Comparison of ENCODE assay signal across 16 cellular contexts in the genomic region with DNA sequence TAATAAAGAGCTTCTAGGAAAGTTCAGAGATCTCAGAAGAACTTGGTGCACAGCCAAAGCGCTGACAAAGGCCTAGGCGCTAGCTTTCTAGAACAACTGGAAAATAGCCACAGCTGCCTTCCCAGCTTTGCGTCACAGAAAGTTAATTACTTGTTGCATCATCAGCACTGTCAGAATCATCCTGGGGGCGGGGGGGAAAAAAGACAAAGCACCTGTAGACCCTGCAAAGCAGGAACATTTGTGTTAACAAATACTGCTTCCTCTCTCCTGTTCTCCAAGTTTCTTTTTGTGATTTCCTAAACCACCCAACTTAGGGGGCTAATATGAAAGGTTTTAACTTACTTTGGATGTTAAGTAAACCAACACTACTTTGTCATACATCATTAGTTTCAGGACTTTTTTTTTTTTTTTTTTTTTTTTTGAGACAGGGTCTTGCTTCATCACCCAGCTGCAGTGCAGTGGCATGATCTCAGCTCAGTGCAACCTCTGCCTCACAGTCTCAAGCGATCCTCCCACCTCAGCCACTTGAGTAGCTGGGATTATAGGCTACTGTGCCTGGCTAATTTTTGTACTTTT. TPM values are rescaled to one million over a fixed set of nuclear protein-coding genes. Genes with fewer than 3 reads are reported as not detected.
A peak's percentile ranks its signal among the peaks of the same experiment; 100 is the strongest.
DNase-seq lines count a peak whose midpoint lies in the region; ATAC-seq and TF ChIP-seq lines count a peak whose summit lies in the region.
"Had no signal": no experiment of that assay in that cellular context is flagged by ENCODE, and none has a peak within 500 bp of the region (broad histone marks: within the 10 kb centered on the region; RNA-seq: fewer than 3 reads in every experiment).

No MANE protein-coding gene starts in this region.

- 40 to 80% methylated on average over 1 to 4 of the region's 5 CpGs for WGBS in endodermal cell (ENCODE audit: insufficient coverage in 1 of 2, insufficient read length in 1 of 2), 2 experiments

- no peak overlapping the region for H3K4me3 Mint-ChIP-seq in endodermal cell
- H3K4me3 Mint-ChIP-seq: activated naive CD4-positive, alpha-beta T cell treated with anti-CD3 and anti-CD28 coated beads, Interleukin-2, amount 10 ng/mL, durations not matched to agents 7 days and 5 days had no signal

- no peaks in the 10 kb centered on the region for H3K27me3 Mint-ChIP-seq in endodermal cell (ENCODE audit: insufficient read depth)
- H3K27me3 Mint-ChIP-seq: activated naive CD4-positive, alpha-beta T cell treated with anti-CD3 and anti-CD28 coated beads, Interleukin-2, amount 10 ng/mL, durations not matched to agents 7 days and 5 days had no signal

- H3K36me3 Mint-ChIP-seq in endodermal cell (ENCODE audit: low read depth) = peaks cover 10% of the 10 kb centered on the region
- H3K36me3 Mint-ChIP-seq: activated naive CD4-positive, alpha-beta T cell treated with anti-CD3 and anti-CD28 coated beads, Interleukin-2, amount 10 ng/mL, durations not matched to agents 7 days and 5 days had no signal

- H3K4me1 Mint-ChIP-seq in endodermal cell = peaks cover 1% of the 10 kb centered on the region

- no peak for TF ChIP-seq CTCF in endodermal cell (conservative IDR thresholded peaks at IDR 0.05)

- no peak for ATAC-seq in left ventricle myocardium superior
- ATAC-seq in Right ventricle myocardium superior (ENCODE audit: poor library complexity) = no peak
- ATAC-seq: esophagus mucosa had no signal

- peak overlapping the region; percentile 68 for H3K27ac Mint-ChIP-seq in endodermal cell
- H3K27ac Mint-ChIP-seq: activated naive CD4-positive, alpha-beta T cell treated with anti-CD3 and anti-CD28 coated beads, Interleukin-2, amount 10 ng/mL, durations not matched to agents 7 days and 5 days had no signal

- no peak overlapping the region for H3K27ac ChIP-seq in endodermal cell (ENCODE audit: low read depth, low read length)
- H3K27ac ChIP-seq: prostate gland, upper lobe of left lung had no signal

- H3K4me3 ChIP-seq in endodermal cell (ENCODE audit: low read length) = no peak overlapping the region
- H3K4me3 ChIP-seq: prostate gland, upper lobe of left lung had no signal

- no peaks in the 10 kb centered on the region for H3K9me3 ChIP-seq in endodermal cell (ENCODE audit: control insufficient read depth, low read length)
- H3K9me3 ChIP-seq: Caco-2, prostate gland, upper lobe of left lung had no signal

- intact Hi-C loops in left ventricle myocardium superior (cut with micrococcal nuclease) (no loop called here), Right ventricle myocardium superior (cut with DNase I) (no loop called here)

- H3K36me3 ChIP-seq in endodermal cell (ENCODE audit: control insufficient read depth, insufficient read depth, low read length) = peaks cover 5% of the 10 kb centered on the region
- H3K36me3 ChIP-seq: prostate gland, upper lobe of left lung had no signal

- peaks cover 6% of the 10 kb centered on the region for H3K9me3 Mint-ChIP-seq in endodermal cell
- H3K9me3 Mint-ChIP-seq: activated naive CD4-positive, alpha-beta T cell treated with anti-CD3 and anti-CD28 coated beads, Interleukin-2, amount 10 ng/mL, durations not matched to agents 7 days and 5 days had no signal

- no peak overlapping the region for H3K9ac ChIP-seq in endodermal cell (ENCODE audit: extremely low read depth, low read length, poor library complexity, severe bottlenecking)

- no peaks in the 10 kb centered on the region for H3K27me3 ChIP-seq in endodermal cell (ENCODE audit: control insufficient read depth, insufficient read depth, low read length, poor library complexity, severe bottlenecking)
- H3K27me3 ChIP-seq: upper lobe of left lung had no signal

- no peaks in the 10 kb centered on the region for H3K4me1 ChIP-seq in endodermal cell (ENCODE audit: control insufficient read depth, insufficient read depth, low read length)
- H3K4me1 ChIP-seq: Caco-2, prostate gland had no signal

- DNase-seq in NCI-H82 (lab: John Stamatoyannopoulos, UW) (peak; percentile 23), NCI-H82 treated with DMSO at 0.1 percent for 48 hours (lab: John Stamatoyannopoulos, UW; ENCODE audit: unreplicated experiment) (no peak), NCI-H1105 treated with DMSO at 0.1 percent for 48 hours (lab: John Stamatoyannopoulos, UW) (peak; percentile 1), endodermal cell (no peak), renal cortical epithelial cell (ENCODE audit: low read depth) (peak; percentile 72), left ventricle myocardium superior (no peak), UCSD-AML1 (lab: John Stamatoyannopoulos, UW; ENCODE audit: unreplicated experiment) (no peak), Right ventricle myocardium superior (no peak)
- DNase-seq: activated CD8-positive, alpha-beta memory T cell treated with anti-CD3 and anti-CD28 coated beads for 24 hours; activated naive CD4-positive, alpha-beta T cell treated with anti-CD3 and anti-CD28 coated beads, Interleukin-2, amount 10 ng/mL, durations not matched to agents 7 days and 5 days; Caco-2; NCI-H345; stimulated activated CD4-positive, alpha-beta T cell treated with anti-CD3 and anti-CD28 coated beads, Interleukin-1b, Interleukin-23, amount 100 ng/mL, for 48 hours; upper lobe of left lung had no signal

RNA-seq across cellular contexts. Expression of a gene that starts 4.8 kb away (rescaled TPM):
- total RNA-seq in endodermal cell = 10 to 100 TPM; 48.7 to 50.9 TPM
- 58.1 TPM for polyA plus RNA-seq in endodermal cell (2013, experiment 1 of 2)
- polyA plus RNA-seq in endodermal cell (2013, experiment 2 of 2) = 41.9 TPM
- 18.4 and 19.4 TPM in 2 replicates for total RNA-seq in renal cortical epithelial cell
- 31.5 TPM for total RNA-seq in left ventricle myocardium superior
- total RNA-seq in Right ventricle myocardium superior = 30.6 TPM

RNA-seq across cellular contexts. Expression of a gene that starts 10.8 kb away (rescaled TPM):
- total RNA-seq in endodermal cell (1 to 10 TPM; 4.6 to 7.9 TPM), renal cortical epithelial cell (0.20 and 2.4 TPM in 2 replicates), left ventricle myocardium superior (50.7 TPM), Right ventricle myocardium superior (50.6 TPM)
- 4.0 TPM for polyA plus RNA-seq in endodermal cell (2013, experiment 1 of 2)
- 4.7 TPM for polyA plus RNA-seq in endodermal cell (2013, experiment 2 of 2)

RNA-seq across cellular contexts. Expression of a gene that starts 11.3 kb away (rescaled TPM):
- total RNA-seq in endodermal cell (10 to 100 TPM; 17.7 to 18.5 TPM), renal cortical epithelial cell (10.4 and 20.5 TPM in 2 replicates), left ventricle myocardium superior (12.7 TPM), Right ventricle myocardium superior (10.0 TPM)
- 13.4 TPM for polyA plus RNA-seq in endodermal cell (2013, experiment 1 of 2)
- polyA plus RNA-seq in endodermal cell (2013, experiment 2 of 2) = 11.3 TPM

RNA-seq across cellular contexts. Expression of a gene that starts 29.1 kb away (rescaled TPM):
- total RNA-seq in endodermal cell (1,000 to 10,000 TPM; 1,077 to 1,196 TPM), renal cortical epithelial cell (476 and 871 TPM in 2 replicates), left ventricle myocardium superior (694 TPM), Right ventricle myocardium superior (675 TPM)
- polyA plus RNA-seq in endodermal cell (2013, experiment 1 of 2) = 1,840 TPM
- polyA plus RNA-seq in endodermal cell (2013, experiment 2 of 2) = 1,865 TPM

RNA-seq across cellular contexts. Expression of a gene that starts 37.5 kb away (rescaled TPM):
- total RNA-seq in endodermal cell = 1 to 10 TPM; 3.0 to 5.1 TPM
- 1.8 TPM for polyA plus RNA-seq in endodermal cell (2013, experiment 1 of 2)
- 1.2 TPM for polyA plus RNA-seq in endodermal cell (2013, experiment 2 of 2)
- 14.9 and 42.4 TPM in 2 replicates for total RNA-seq in renal cortical epithelial cell
- 13.2 TPM for total RNA-seq in left ventricle myocardium superior
- 14.4 TPM for total RNA-seq in Right ventricle myocardium superior

Comparison
In these comparisons a context has a peak if more than half of its experiments do, and no peak if none do; other contexts are left out.
1. DNase-seq: peak in NCI-H82 (single experiment), NCI-H1105 treated with DMSO at 0.1 percent for 48 hours (single experiment) and renal cortical epithelial cell (single experiment); none in NCI-H82 treated with DMSO at 0.1 percent for 48 hours (single experiment), endodermal cell (single experiment), left ventricle myocardium superior (single experiment), UCSD-AML1 (single experiment) and Right ventricle myocardium superior (single experiment).